In the genomic region with DNA sequence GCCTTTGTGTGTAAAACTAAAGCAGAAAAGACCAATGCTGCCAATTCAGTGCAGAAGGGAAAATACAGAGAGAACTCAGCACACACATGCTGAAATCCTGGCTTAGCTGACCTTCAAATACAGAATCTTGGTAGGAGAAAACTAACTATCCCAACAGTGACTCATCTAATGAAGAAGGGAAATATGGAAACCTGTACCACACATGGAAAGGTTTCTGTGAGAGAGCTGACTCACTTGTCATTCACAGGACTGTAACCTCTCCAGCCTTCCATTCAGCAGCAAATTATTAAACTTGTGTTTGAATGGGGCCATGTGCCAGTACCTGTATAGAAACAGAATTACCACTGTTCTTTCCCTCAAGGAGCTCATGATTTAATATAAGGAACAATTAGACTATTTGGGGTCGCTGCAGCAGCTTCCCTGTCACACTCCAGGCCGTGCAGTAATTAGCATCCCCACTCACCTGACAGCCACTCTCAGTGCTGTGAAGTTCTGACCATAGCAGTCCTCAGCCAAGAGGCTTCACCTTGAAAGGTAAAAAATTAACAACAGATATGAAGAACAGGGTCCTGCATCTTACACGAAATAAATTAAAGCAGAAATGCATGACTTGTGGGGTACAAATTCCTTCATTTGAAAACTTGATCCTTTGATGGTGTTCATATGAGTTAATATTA, we compare ENCODE assay signal across 20 cellular contexts. TPM values are rescaled to one million over a fixed set of nuclear protein-coding genes. Genes with fewer than 3 reads are reported as not detected.
DNase-seq lines count a peak whose midpoint lies in the region; ATAC-seq, FAIRE-seq and TF ChIP-seq lines count a peak whose summit lies in the region.
"Had no signal": no experiment of that assay in that cellular context is flagged by ENCODE, and none has a peak within 500 bp of the region (broad histone marks: within the 10 kb centered on the region; RNA-seq: fewer than 3 reads in every experiment).

No MANE protein-coding gene starts in this region.

- TF ChIP-seq POLR2A in breast epithelium (IDR thresholded peaks at IDR 0.05), result no peak

- no peak for FAIRE-seq in urothelium cell line (lab: Jason Lieb, UNC)
- FAIRE-seq: GM18507 had no signal

- no peaks in the 10 kb centered on the region for H3K36me3 Mint-ChIP-seq in MCF 10A (ENCODE audit: insufficient read depth, unreplicated experiment)
- no peaks in the 10 kb centered on the region for H3K36me3 Mint-ChIP-seq in WTC11
- H3K36me3 Mint-ChIP-seq: IgD-negative memory B cell, natural killer cell had no signal

- H3K27ac ChIP-seq in breast epithelium, result no peak overlapping the region
- H3K27ac ChIP-seq: uterus, WERI-Rb-1 had no signal

- peak; percentile 74 for DNase-seq in MCF 10A (ENCODE audit: unreplicated experiment)
- DNase-seq in breast epithelium (ENCODE audit: low spot score in 2 of 2), result no peak
- DNase-seq in WTC11 (ENCODE audit: low spot score), result no peak
- peak; percentile 2 for DNase-seq in fibroblast of villous mesenchyme (ENCODE audit: low read depth)
- peak; percentile 17 for DNase-seq in urothelium cell line (ENCODE audit: low spot score)
- no peak for DNase-seq in activated CD8-positive, alpha-beta memory T cell treated with anti-CD3 and anti-CD28 coated beads, Interleukin-2, amount 50 U/mL, for 48 hours
- DNase-seq: 8988T; activated naive CD4-positive, alpha-beta T cell; caudate nucleus; hippocampal formation; natural killer cell; stimulated activated naive CD4-positive, alpha-beta T cell treated with Interleukin-2 at 50 U/mL for 16 hours; SW 1271; uterus; WERI-Rb-1 had no signal

- no peaks in the 10 kb centered on the region for H3K9me3 Mint-ChIP-seq in MCF 10A (ENCODE audit: unreplicated experiment)
- H3K9me3 Mint-ChIP-seq in WTC11, result no peaks in the 10 kb centered on the region
- H3K9me3 Mint-ChIP-seq: IgD-negative memory B cell had no signal

- intact Hi-C loops in MCF 10A (cut with micrococcal nuclease) (no loop called here), breast epithelium (cut with DNase I; ENCODE audit: low total_unique reads) (no loop called here)

- H3K27me3 ChIP-seq in breast epithelium, result no peaks in the 10 kb centered on the region
- H3K27me3 ChIP-seq: uterus had no signal

- H3K36me3 ChIP-seq in breast epithelium, result peaks cover under 1% of the 10 kb centered on the region
- H3K36me3 ChIP-seq: uterus, WERI-Rb-1 had no signal

- CTCF ChIA-PET in MCF 10A (lab: Yijun Ruan, JAX) (no interaction called here), WTC11 (lab: Charles Lee) (no interaction called here)

- POLR2A ChIA-PET in MCF 10A (lab: Yijun Ruan, JAX), result interaction anchor here (0.5 to 1.1 kb wide), 4 partner anchors 17 to 51 kb away, joined by 3 to 4 read pairs (median 3); no protein-coding TSS in a partner anchor
- POLR2A ChIA-PET in WTC11 (lab: Charles Lee), result no interaction called here

- H3K4me3 ChIP-seq in breast epithelium, result no peak overlapping the region
- H3K4me3 ChIP-seq in fibroblast of villous mesenchyme (ENCODE audit: low read depth, low read length), result no peak overlapping the region
- H3K4me3 ChIP-seq: uterus had no signal

- H3K4me1 ChIP-seq in breast epithelium, result no peaks in the 10 kb centered on the region
- H3K4me1 ChIP-seq: uterus had no signal

- H3K27me3 Mint-ChIP-seq in MCF 10A (ENCODE audit: insufficient read depth, unreplicated experiment) (no peaks in the 10 kb centered on the region), WTC11 (ENCODE audit: low read depth) (no peaks in the 10 kb centered on the region)
- H3K27me3 Mint-ChIP-seq: IgD-negative memory B cell had no signal

- no peaks in the 10 kb centered on the region for H3K9me3 ChIP-seq in breast epithelium
- H3K9me3 ChIP-seq: uterus had no signal

- ATAC-seq in WTC11 (no peak), HG03442 (IDR thresholded peaks at IDR 0.05; ENCODE audit: unreplicated experiment) (no peak), HG02973 (IDR thresholded peaks at IDR 0.05; ENCODE audit: unreplicated experiment) (no peak)
- ATAC-seq: natural killer cell, sciatic nerve had no signal

- H3K27ac Mint-ChIP-seq in MCF 10A (ENCODE audit: low read depth, unreplicated experiment) (no peak overlapping the region), WTC11 (0 out of 2 replicates have a peak overlapping the region, but pooled peaks have one; percentile 44)
- H3K27ac Mint-ChIP-seq: natural killer cell had no signal

- no TSS peak for BruUV-seq in MCF 10A (replicated peaks; lab: Mats Ljungman, UMichigan)

- TF ChIP-seq CTCF in MCF 10A (IDR thresholded peaks at IDR 0.05; ENCODE audit: unreplicated experiment) (no peak), breast epithelium (IDR thresholded peaks at IDR 0.05) (no peak), WTC11 (IDR thresholded peaks at IDR 0.05) (no peak), fibroblast of villous mesenchyme (IDR thresholded peaks at IDR 0.05; ENCODE audit: insufficient read depth, low read depth, low read length) (no peak)

- no peak overlapping the region for H3K4me3 Mint-ChIP-seq in MCF 10A (ENCODE audit: unreplicated experiment)
- no peak overlapping the region for H3K4me3 Mint-ChIP-seq in WTC11
- H3K4me3 Mint-ChIP-seq: IgD-negative memory B cell, natural killer cell had no signal

- H3K4me1 Mint-ChIP-seq in MCF 10A (ENCODE audit: insufficient read depth, unreplicated experiment), result peaks cover 8% of the 10 kb centered on the region
- peaks cover 15% of the 10 kb centered on the region for H3K4me1 Mint-ChIP-seq in WTC11
- H3K4me1 Mint-ChIP-seq: IgD-negative memory B cell, natural killer cell had no signal

TF ChIP-seq in WTC11, 78 proteins besides CTCF, POLR2A, EP300 and RAD21 (continues in another document):
- TF ChIP-seq JUN (CRISPR knock-in tag; IDR thresholded peaks at IDR 0.05) (no peak), TEAD1 (CRISPR knock-in tag; IDR thresholded peaks at IDR 0.05) (no peak), SMAD4 (CRISPR knock-in tag; IDR thresholded peaks at IDR 0.05) (no peak), OVOL2 (CRISPR knock-in tag; IDR thresholded peaks at IDR 0.05; ENCODE audit: borderline replicate concordance) (no peak), ZNF263 (CRISPR knock-in tag; IDR thresholded peaks at IDR 0.05; ENCODE audit: low read depth) (no peak), GTF2I (CRISPR knock-in tag; conservative IDR thresholded peaks at IDR 0.05) (no peak), PRRX2 (CRISPR knock-in tag; IDR thresholded peaks at IDR 0.05) (no peak), SOX15 (CRISPR knock-in tag; IDR thresholded peaks at IDR 0.05) (no peak), GABPB1 (CRISPR knock-in tag; IDR thresholded peaks at IDR 0.05) (no peak), ELF4 (CRISPR knock-in tag; IDR thresholded peaks at IDR 0.05; ENCODE audit: low read depth) (no peak), ZNF138 (CRISPR knock-in tag; conservative IDR thresholded peaks at IDR 0.05) (no peak)
- TF ChIP-seq, protein P1, sequence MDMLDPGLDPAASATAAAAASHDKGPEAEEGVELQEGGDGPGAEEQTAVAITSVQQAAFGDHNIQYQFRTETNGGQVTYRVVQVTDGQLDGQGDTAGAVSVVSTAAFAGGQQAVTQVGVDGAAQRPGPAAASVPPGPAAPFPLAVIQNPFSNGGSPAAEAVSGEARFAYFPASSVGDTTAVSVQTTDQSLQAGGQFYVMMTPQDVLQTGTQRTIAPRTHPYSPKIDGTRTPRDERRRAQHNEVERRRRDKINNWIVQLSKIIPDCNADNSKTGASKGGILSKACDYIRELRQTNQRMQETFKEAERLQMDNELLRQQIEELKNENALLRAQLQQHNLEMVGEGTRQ (CRISPR knock-in tag; IDR thresholded peaks at IDR 0.05), result no peak
- TF ChIP-seq, protein P2, sequence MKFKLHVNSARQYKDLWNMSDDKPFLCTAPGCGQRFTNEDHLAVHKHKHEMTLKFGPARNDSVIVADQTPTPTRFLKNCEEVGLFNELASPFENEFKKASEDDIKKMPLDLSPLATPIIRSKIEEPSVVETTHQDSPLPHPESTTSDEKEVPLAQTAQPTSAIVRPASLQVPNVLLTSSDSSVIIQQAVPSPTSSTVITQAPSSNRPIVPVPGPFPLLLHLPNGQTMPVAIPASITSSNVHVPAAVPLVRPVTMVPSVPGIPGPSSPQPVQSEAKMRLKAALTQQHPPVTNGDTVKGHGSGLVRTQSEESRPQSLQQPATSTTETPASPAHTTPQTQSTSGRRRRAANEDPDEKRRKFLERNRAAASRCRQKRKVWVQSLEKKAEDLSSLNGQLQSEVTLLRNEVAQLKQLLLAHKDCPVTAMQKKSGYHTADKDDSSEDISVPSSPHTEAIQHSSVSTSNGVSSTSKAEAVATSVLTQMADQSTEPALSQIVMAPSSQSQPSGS (CRISPR knock-in tag; IDR thresholded peaks at IDR 0.05; ENCODE audit: borderline replicate concordance, low read depth), result no peak
- TF ChIP-seq, protein P3, sequence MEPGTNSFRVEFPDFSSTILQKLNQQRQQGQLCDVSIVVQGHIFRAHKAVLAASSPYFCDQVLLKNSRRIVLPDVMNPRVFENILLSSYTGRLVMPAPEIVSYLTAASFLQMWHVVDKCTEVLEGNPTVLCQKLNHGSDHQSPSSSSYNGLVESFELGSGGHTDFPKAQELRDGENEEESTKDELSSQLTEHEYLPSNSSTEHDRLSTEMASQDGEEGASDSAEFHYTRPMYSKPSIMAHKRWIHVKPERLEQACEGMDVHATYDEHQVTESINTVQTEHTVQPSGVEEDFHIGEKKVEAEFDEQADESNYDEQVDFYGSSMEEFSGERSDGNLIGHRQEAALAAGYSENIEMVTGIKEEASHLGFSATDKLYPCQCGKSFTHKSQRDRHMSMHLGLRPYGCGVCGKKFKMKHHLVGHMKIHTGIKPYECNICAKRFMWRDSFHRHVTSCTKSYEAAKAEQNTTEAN (CRISPR knock-in tag; IDR thresholded peaks at IDR 0.05), result no peak

RNA-seq across cellular contexts. Expression of a gene that starts 53.9 kb away (rescaled TPM):
- total RNA-seq in MCF 10A (2022) (31.2 and 36.0 TPM in 2 replicates), breast epithelium (10 to 100 TPM; 18.9 to 29.0 (median 22.3) TPM), WTC11 (2021) (22.0 to 25.5 TPM (median 25.1 TPM) in 3 replicates), fibroblast of villous mesenchyme (37.4 and 46.6 TPM in 2 replicates)

Comparison
In these comparisons a context has a peak if more than half of its experiments do, and no peak if none do; other contexts are left out.
1. DNase-seq: peak in MCF 10A (single experiment), fibroblast of villous mesenchyme (single experiment) and urothelium cell line (single experiment); none in breast epithelium (0 of 2), WTC11 (single experiment) and activated CD8-positive, alpha-beta memory T cell treated with anti-CD3 and anti-CD28 coated beads, Interleukin-2, amount 50 U/mL, for 48 hours (single experiment).